In genomic region chr2:204108874-204109295, GRCh38 we compare ENCODE assay signal across 11 cellular contexts.
A peak's percentile ranks its signal among the peaks of the same experiment; 100 is the strongest.
DNase-seq lines count a peak whose midpoint lies in the region; ATAC-seq lines count a peak whose summit lies in the region.
"Had no signal": no experiment of that assay in that cellular context is flagged by ENCODE, and none has a peak within 500 bp of the region (broad histone marks: within the 10 kb centered on the region; RNA-seq: fewer than 3 reads in every experiment).

No MANE protein-coding gene starts in this region.

- peaks cover 84% of the 10 kb centered on the region for H3K4me1 ChIP-seq in BLaER1
- H3K4me1 ChIP-seq: psoas muscle had no signal

- peak overlapping the region; percentile 52 for H3K4me3 ChIP-seq in BLaER1
- H3K4me3 ChIP-seq: psoas muscle had no signal

- peak overlapping the region; percentile 89 for H3K4me2 ChIP-seq in BLaER1

- ATAC-seq in HG02588 (IDR thresholded peaks at IDR 0.05; ENCODE audit: unreplicated experiment): peak; percentile 40
- peak; percentile 69 to 82 for ATAC-seq in natural killer cell treated with Interleukin-12 subunit alpha and Interleukin-12 subunit beta and Interleukin-15 and Interleukin-18, amount 100 ng/mL, for 72 hours
- ATAC-seq: psoas muscle had no signal

- H3K36me3 ChIP-seq in BLaER1: no peaks in the 10 kb centered on the region

- peak overlapping the region; percentile 42 for H3K9ac ChIP-seq in BLaER1

- H3K27me3 Mint-ChIP-seq in activated naive CD4-positive, alpha-beta T cell treated with anti-CD3 and anti-CD28 coated beads, Interleukin-2, amount 50 U/mL, for 24 hours: no peaks in the 10 kb centered on the region
- peaks cover 9 to 10% of the 10 kb centered on the region in 2 donors for H3K27me3 Mint-ChIP-seq in natural killer cell treated with Interleukin-12 subunit alpha and Interleukin-12 subunit beta and Interleukin-15 and Interleukin-18, amount 100 ng/mL, for 72 hours

- peaks cover 66% of the 10 kb centered on the region for H3K4me1 Mint-ChIP-seq in activated naive CD4-positive, alpha-beta T cell treated with anti-CD3 and anti-CD28 coated beads, Interleukin-2, amount 50 U/mL, for 24 hours
- H3K4me1 Mint-ChIP-seq in natural killer cell treated with Interleukin-12 subunit alpha and Interleukin-12 subunit beta and Interleukin-15 and Interleukin-18, amount 100 ng/mL, for 72 hours (ENCODE audit: low read depth in 2 of 2): peaks cover 57 to 78% of the 10 kb centered on the region in 2 donors

- no peaks in the 10 kb centered on the region for H4K20me1 ChIP-seq in BLaER1

- no peaks in the 10 kb centered on the region for H3K9me3 Mint-ChIP-seq in activated naive CD4-positive, alpha-beta T cell treated with anti-CD3 and anti-CD28 coated beads, Interleukin-2, amount 50 U/mL, for 24 hours
- no peaks in the 10 kb centered on the region for H3K9me3 Mint-ChIP-seq in natural killer cell treated with Interleukin-12 subunit alpha and Interleukin-12 subunit beta and Interleukin-15 and Interleukin-18, amount 100 ng/mL, for 72 hours

- H3K4me3 Mint-ChIP-seq in activated naive CD4-positive, alpha-beta T cell treated with anti-CD3 and anti-CD28 coated beads, Interleukin-2, amount 50 U/mL, for 24 hours: peak overlapping the region; percentile 57
- peak overlapping the region; percentile 86 for H3K4me3 Mint-ChIP-seq in natural killer cell treated with Interleukin-12 subunit alpha and Interleukin-12 subunit beta and Interleukin-15 and Interleukin-18, amount 100 ng/mL, for 72 hours

- H3K9me3 ChIP-seq in BLaER1: no peaks in the 10 kb centered on the region
- H3K9me3 ChIP-seq: psoas muscle had no signal

- no peaks in the 10 kb centered on the region for H3K36me3 Mint-ChIP-seq in activated naive CD4-positive, alpha-beta T cell treated with anti-CD3 and anti-CD28 coated beads, Interleukin-2, amount 50 U/mL, for 24 hours
- peaks cover 2% of the 10 kb centered on the region for H3K36me3 Mint-ChIP-seq in natural killer cell treated with Interleukin-12 subunit alpha and Interleukin-12 subunit beta and Interleukin-15 and Interleukin-18, amount 100 ng/mL, for 72 hours

- peak overlapping the region; percentile 66 for H3K27ac Mint-ChIP-seq in activated naive CD4-positive, alpha-beta T cell treated with anti-CD3 and anti-CD28 coated beads, Interleukin-2, amount 50 U/mL, for 24 hours
- H3K27ac Mint-ChIP-seq in natural killer cell treated with Interleukin-12 subunit alpha and Interleukin-12 subunit beta and Interleukin-15 and Interleukin-18, amount 100 ng/mL, for 72 hours: peak overlapping the region; percentile 94

- H3K27ac ChIP-seq in BLaER1: peak overlapping the region; percentile 63
- H3K27ac ChIP-seq: psoas muscle had no signal

- peak; percentile 73 for DNase-seq in natural killer cell treated with Interleukin-12 subunit alpha and Interleukin-12 subunit beta and Interleukin-15 and Interleukin-18, amount 100 ng/mL, for 72 hours (ENCODE audit: low spot score)
- DNase-seq in NCI-H2107 (lab: John Stamatoyannopoulos, UW) (no peak), epidermal melanocyte (ENCODE audit: insufficient read length, low spot score) (no peak), NCI-H2029 treated with DMSO at 0.1 percent for 48 hours (lab: John Stamatoyannopoulos, UW) (no peak), DMS79 (lab: John Stamatoyannopoulos, UW) (no peak)
- DNase-seq: activated CD8-positive, alpha-beta memory T cell treated with anti-CD3 and anti-CD28 coated beads, Interleukin-2, amount 50 U/mL, for 48 hours; left colon; psoas muscle had no signal

- no peaks in the 10 kb centered on the region for H3K27me3 ChIP-seq in BLaER1
